31 cellular contexts compared by ENCODE assay signal in genomic region chr20:54214566-54214965, GRCh38. TPM values are rescaled to one million over a fixed set of nuclear protein-coding genes. Genes with fewer than 3 reads are reported as not detected.
"Had no signal": no experiment of that assay in that cellular context is flagged by ENCODE, and none has a peak within 500 bp of the region (broad histone marks: within the 10 kb centered on the region; RNA-seq: fewer than 3 reads in every experiment).

No MANE protein-coding gene starts in this region.

- H3K27ac ChIP-seq: colonic mucosa, epithelial cell of prostate, gastroesophageal sphincter, heart left ventricle, hepatocyte, left lung, lower lobe of right lung, right lobe of liver, suprapubic skin, transverse colon, vagina had no signal

- H3K27me3 ChIP-seq: colonic mucosa, gastroesophageal sphincter, heart left ventricle, hepatocyte, left lung, right lobe of liver, suprapubic skin, transverse colon, vagina had no signal

- H3K4me1 ChIP-seq: colonic mucosa had no signal

- H3K36me3 ChIP-seq: colonic mucosa had no signal

- H3K9me3 ChIP-seq: colonic mucosa, gastroesophageal sphincter, heart left ventricle, left lung, lower lobe of right lung, right lobe of liver, suprapubic skin, transverse colon, vagina had no signal

- H3K4me3 ChIP-seq: colonic mucosa, gastroesophageal sphincter, heart left ventricle, hepatocyte, left lung, lower lobe of right lung, right lobe of liver, smooth muscle cell, suprapubic skin, transverse colon, vagina had no signal

- ATAC-seq: esophagus mucosa; gastroesophageal sphincter; left lung; lower lobe of right lung; naive thymus-derived CD4-positive, alpha-beta T cell; right lobe of liver; stimulated activated naive CD8-positive, alpha-beta T cell treated with anti-CD3 and anti-CD28 coated beads, Interleukin-15, amount 100 ng/mL, for 72 hours had no signal

- H3K27me3 Mint-ChIP-seq: dendritic cell treated with granulocyte-macrophage colony-stimulating factor and Interleukin-4, amounts not matched to agents 40 ng/mL and 50 ng/mL, for 4 days; naive thymus-derived CD4-positive, alpha-beta T cell; stimulated activated naive CD8-positive, alpha-beta T cell treated with anti-CD3 and anti-CD28 coated beads, Interleukin-15, amount 100 ng/mL, for 72 hours had no signal

- H3K4me3 Mint-ChIP-seq: dendritic cell treated with granulocyte-macrophage colony-stimulating factor and Interleukin-4, amounts not matched to agents 40 ng/mL and 50 ng/mL, for 4 days; endodermal cell; naive thymus-derived CD4-positive, alpha-beta T cell; nephron progenitor cell; stimulated activated naive CD8-positive, alpha-beta T cell treated with anti-CD3 and anti-CD28 coated beads, Interleukin-15, amount 100 ng/mL, for 72 hours had no signal

- H3K9me3 Mint-ChIP-seq: dendritic cell treated with granulocyte-macrophage colony-stimulating factor and Interleukin-4, amounts not matched to agents 40 ng/mL and 50 ng/mL, for 4 days; endodermal cell; naive thymus-derived CD4-positive, alpha-beta T cell; nephron progenitor cell; stimulated activated naive CD8-positive, alpha-beta T cell treated with anti-CD3 and anti-CD28 coated beads, Interleukin-15, amount 100 ng/mL, for 72 hours had no signal

- DNase-seq: colonic mucosa; effector CD8-positive, alpha-beta T cell; endodermal cell; foreskin fibroblast; kidney; left lung; lower lobe of right lung; naive thymus-derived CD4-positive, alpha-beta T cell; nephron progenitor cell; nucleus accumbens; retina; right lobe of liver; stimulated activated CD4-positive, alpha-beta T cell treated with anti-CD3 and anti-CD28 coated beads, Interleukin-12 subunit alpha, Interleukin-12 subunit beta, amount 100 ng/mL, for 4 hours; stimulated activated CD4-positive, alpha-beta T cell treated with anti-CD3 and anti-CD28 coated beads, Interleukin-1b, Interleukin-23, amount 100 ng/mL, for 48 hours; stimulated activated CD4-positive, alpha-beta T cell treated with anti-CD3 and anti-CD28 coated beads, Interleukin-4, amount 100 ng/mL, for 1 hour; stimulated activated CD8-positive, alpha-beta memory T cell treated with anti-CD3 and anti-CD28 coated beads, Interleukin-4, amount 100 ng/mL, for 48 hours; stimulated activated naive CD4-positive, alpha-beta T cell; stimulated activated naive CD8-positive, alpha-beta T cell treated with anti-CD3 and anti-CD28 coated beads, Interleukin-15, amount 100 ng/mL, for 72 hours; transverse colon had no signal

- H3K27ac Mint-ChIP-seq: dendritic cell treated with granulocyte-macrophage colony-stimulating factor and Interleukin-4, amounts not matched to agents 40 ng/mL and 50 ng/mL, for 4 days; endodermal cell; naive thymus-derived CD4-positive, alpha-beta T cell; nephron progenitor cell; stimulated activated naive CD8-positive, alpha-beta T cell treated with anti-CD3 and anti-CD28 coated beads, Interleukin-15, amount 100 ng/mL, for 72 hours had no signal

RNA-seq across cellular contexts. Expression of gene CYP24A1, which starts 40.8 kb away (rescaled TPM):
- total RNA-seq: chondrocyte, heart left ventricle, osteocyte, pulmonary artery endothelial cell, right lobe of liver, transverse colon had no signal
- polyA plus RNA-seq: heart left ventricle; hepatocyte; naive thymus-derived CD4-positive, alpha-beta T cell had no signal
